ENCODE assay signal across 1 cellular context in the genomic region with DNA sequence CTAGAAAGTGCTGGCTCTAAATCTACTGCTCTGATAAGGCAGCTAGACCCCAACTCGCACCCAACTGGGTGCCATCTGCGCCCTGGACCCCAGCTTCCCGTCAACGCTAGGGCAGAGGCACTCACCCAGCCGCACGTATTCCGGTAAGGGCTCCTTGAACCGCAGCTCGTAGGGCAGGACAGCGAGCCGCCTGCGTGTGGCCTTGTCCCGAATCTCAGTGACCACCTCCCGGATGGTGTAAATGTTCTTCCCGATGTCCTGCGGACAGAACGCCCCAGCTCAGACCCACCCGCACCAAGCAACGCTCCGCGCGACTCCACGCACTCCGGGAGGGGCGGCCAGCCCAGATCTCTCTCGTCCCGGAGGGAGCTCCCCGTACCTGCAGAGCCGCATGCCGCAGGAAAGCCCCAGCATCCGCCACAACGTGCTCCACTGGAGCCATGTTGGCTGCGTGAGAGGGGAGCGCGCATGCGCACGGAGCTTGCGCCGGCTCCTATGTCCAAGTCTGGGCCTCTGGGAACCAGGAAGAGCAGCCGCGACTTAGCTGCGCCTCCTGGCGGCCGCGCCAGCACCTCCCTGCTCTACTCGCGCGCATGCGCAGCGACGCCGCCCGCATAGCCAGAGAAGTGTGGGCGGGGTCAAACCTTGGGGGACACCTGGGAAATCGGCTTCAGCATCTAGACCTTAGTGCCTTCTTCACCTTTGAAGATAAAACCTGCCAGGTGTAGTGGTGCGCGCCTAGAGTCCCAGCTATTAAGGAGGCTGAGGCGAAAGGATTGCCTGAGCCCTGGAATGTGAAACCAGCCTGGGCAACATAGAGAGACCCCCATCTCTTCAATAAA.
TF ChIP-seq lines count a peak whose summit lies in the region.

TSS of gene NOB1 (minus strand) at position 458 of the 842 bp plus-strand sequence. CDS start at position 442, 16 bp downstream.

TF ChIP-seq in WTC11, 78 proteins besides CTCF, POLR2A, EP300 and RAD21 (continued from another document):
- TF ChIP-seq, protein P1, sequence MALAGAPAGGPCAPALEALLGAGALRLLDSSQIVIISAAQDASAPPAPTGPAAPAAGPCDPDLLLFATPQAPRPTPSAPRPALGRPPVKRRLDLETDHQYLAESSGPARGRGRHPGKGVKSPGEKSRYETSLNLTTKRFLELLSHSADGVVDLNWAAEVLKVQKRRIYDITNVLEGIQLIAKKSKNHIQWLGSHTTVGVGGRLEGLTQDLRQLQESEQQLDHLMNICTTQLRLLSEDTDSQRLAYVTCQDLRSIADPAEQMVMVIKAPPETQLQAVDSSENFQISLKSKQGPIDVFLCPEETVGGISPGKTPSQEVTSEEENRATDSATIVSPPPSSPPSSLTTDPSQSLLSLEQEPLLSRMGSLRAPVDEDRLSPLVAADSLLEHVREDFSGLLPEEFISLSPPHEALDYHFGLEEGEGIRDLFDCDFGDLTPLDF (CRISPR knock-in tag; IDR thresholded peaks at IDR 0.05), result no peak
- TF ChIP-seq, protein P2, sequence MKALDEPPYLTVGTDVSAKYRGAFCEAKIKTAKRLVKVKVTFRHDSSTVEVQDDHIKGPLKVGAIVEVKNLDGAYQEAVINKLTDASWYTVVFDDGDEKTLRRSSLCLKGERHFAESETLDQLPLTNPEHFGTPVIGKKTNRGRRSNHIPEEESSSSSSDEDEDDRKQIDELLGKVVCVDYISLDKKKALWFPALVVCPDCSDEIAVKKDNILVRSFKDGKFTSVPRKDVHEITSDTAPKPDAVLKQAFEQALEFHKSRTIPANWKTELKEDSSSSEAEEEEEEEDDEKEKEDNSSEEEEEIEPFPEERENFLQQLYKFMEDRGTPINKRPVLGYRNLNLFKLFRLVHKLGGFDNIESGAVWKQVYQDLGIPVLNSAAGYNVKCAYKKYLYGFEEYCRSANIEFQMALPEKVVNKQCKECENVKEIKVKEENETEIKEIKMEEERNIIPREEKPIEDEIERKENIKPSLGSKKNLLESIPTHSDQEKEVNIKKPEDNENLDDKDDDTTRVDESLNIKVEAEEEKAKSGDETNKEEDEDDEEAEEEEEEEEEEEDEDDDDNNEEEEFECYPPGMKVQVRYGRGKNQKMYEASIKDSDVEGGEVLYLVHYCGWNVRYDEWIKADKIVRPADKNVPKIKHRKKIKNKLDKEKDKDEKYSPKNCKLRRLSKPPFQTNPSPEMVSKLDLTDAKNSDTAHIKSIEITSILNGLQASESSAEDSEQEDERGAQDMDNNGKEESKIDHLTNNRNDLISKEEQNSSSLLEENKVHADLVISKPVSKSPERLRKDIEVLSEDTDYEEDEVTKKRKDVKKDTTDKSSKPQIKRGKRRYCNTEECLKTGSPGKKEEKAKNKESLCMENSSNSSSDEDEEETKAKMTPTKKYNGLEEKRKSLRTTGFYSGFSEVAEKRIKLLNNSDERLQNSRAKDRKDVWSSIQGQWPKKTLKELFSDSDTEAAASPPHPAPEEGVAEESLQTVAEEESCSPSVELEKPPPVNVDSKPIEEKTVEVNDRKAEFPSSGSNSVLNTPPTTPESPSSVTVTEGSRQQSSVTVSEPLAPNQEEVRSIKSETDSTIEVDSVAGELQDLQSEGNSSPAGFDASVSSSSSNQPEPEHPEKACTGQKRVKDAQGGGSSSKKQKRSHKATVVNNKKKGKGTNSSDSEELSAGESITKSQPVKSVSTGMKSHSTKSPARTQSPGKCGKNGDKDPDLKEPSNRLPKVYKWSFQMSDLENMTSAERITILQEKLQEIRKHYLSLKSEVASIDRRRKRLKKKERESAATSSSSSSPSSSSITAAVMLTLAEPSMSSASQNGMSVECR (CRISPR knock-in tag; IDR thresholded peaks at IDR 0.05; ENCODE audit: borderline replicate concordance), result peak; percentile 96
- TF ChIP-seq, protein P3, sequence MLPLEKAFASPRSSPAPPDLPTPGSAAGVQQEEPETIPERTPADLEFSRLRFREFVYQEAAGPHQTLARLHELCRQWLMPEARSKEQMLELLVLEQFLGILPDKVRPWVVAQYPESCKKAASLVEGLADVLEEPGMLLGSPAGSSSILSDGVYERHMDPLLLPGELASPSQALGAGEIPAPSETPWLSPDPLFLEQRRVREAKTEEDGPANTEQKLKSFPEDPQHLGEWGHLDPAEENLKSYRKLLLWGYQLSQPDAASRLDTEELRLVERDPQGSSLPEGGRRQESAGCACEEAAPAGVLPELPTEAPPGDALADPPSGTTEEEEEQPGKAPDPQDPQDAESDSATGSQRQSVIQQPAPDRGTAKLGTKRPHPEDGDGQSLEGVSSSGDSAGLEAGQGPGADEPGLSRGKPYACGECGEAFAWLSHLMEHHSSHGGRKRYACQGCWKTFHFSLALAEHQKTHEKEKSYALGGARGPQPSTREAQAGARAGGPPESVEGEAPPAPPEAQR (CRISPR knock-in tag; IDR thresholded peaks at IDR 0.05), result no peak
- TF ChIP-seq FOXK1 (CRISPR knock-in tag; IDR thresholded peaks at IDR 0.05), result peak; percentile 71; the same call in 1 of the 2 replicates
- TF ChIP-seq, protein P4, sequence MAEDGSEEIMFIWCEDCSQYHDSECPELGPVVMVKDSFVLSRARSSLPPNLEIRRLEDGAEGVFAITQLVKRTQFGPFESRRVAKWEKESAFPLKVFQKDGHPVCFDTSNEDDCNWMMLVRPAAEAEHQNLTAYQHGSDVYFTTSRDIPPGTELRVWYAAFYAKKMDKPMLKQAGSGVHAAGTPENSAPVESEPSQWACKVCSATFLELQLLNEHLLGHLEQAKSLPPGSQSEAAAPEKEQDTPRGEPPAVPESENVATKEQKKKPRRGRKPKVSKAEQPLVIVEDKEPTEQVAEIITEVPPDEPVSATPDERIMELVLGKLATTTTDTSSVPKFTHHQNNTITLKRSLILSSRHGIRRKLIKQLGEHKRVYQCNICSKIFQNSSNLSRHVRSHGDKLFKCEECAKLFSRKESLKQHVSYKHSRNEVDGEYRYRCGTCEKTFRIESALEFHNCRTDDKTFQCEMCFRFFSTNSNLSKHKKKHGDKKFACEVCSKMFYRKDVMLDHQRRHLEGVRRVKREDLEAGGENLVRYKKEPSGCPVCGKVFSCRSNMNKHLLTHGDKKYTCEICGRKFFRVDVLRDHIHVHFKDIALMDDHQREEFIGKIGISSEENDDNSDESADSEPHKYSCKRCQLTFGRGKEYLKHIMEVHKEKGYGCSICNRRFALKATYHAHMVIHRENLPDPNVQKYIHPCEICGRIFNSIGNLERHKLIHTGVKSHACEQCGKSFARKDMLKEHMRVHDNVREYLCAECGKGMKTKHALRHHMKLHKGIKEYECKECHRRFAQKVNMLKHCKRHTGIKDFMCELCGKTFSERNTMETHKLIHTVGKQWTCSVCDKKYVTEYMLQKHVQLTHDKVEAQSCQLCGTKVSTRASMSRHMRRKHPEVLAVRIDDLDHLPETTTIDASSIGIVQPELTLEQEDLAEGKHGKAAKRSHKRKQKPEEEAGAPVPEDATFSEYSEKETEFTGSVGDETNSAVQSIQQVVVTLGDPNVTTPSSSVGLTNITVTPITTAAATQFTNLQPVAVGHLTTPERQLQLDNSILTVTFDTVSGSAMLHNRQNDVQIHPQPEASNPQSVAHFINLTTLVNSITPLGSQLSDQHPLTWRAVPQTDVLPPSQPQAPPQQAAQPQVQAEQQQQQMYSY (CRISPR knock-in tag; IDR thresholded peaks at IDR 0.05), result no peak
- TF ChIP-seq, protein P5, sequence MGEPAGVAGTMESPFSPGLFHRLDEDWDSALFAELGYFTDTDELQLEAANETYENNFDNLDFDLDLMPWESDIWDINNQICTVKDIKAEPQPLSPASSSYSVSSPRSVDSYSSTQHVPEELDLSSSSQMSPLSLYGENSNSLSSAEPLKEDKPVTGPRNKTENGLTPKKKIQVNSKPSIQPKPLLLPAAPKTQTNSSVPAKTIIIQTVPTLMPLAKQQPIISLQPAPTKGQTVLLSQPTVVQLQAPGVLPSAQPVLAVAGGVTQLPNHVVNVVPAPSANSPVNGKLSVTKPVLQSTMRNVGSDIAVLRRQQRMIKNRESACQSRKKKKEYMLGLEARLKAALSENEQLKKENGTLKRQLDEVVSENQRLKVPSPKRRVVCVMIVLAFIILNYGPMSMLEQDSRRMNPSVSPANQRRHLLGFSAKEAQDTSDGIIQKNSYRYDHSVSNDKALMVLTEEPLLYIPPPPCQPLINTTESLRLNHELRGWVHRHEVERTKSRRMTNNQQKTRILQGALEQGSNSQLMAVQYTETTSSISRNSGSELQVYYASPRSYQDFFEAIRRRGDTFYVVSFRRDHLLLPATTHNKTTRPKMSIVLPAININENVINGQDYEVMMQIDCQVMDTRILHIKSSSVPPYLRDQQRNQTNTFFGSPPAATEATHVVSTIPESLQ (CRISPR knock-in tag; IDR thresholded peaks at IDR 0.05), result no peak
- no peak for TF ChIP-seq NFE2L1 (CRISPR knock-in tag; IDR thresholded peaks at IDR 0.05)
- TF ChIP-seq, protein P6, sequence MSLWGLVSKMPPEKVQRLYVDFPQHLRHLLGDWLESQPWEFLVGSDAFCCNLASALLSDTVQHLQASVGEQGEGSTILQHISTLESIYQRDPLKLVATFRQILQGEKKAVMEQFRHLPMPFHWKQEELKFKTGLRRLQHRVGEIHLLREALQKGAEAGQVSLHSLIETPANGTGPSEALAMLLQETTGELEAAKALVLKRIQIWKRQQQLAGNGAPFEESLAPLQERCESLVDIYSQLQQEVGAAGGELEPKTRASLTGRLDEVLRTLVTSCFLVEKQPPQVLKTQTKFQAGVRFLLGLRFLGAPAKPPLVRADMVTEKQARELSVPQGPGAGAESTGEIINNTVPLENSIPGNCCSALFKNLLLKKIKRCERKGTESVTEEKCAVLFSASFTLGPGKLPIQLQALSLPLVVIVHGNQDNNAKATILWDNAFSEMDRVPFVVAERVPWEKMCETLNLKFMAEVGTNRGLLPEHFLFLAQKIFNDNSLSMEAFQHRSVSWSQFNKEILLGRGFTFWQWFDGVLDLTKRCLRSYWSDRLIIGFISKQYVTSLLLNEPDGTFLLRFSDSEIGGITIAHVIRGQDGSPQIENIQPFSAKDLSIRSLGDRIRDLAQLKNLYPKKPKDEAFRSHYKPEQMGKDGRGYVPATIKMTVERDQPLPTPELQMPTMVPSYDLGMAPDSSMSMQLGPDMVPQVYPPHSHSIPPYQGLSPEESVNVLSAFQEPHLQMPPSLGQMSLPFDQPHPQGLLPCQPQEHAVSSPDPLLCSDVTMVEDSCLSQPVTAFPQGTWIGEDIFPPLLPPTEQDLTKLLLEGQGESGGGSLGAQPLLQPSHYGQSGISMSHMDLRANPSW (CRISPR knock-in tag; conservative IDR thresholded peaks at IDR 0.05; ENCODE audit: low read depth), result no peak
- TF ChIP-seq, protein P7, sequence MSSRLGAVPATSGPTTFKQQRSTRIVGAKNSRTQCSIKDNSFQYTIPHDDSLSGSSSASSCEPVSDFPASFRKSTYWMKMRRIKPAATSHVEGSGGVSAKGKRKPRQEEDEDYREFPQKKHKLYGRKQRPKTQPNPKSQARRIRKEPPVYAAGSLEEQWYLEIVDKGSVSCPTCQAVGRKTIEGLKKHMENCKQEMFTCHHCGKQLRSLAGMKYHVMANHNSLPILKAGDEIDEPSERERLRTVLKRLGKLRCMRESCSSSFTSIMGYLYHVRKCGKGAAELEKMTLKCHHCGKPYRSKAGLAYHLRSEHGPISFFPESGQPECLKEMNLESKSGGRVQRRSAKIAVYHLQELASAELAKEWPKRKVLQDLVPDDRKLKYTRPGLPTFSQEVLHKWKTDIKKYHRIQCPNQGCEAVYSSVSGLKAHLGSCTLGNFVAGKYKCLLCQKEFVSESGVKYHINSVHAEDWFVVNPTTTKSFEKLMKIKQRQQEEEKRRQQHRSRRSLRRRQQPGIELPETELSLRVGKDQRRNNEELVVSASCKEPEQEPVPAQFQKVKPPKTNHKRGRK (CRISPR knock-in tag; IDR thresholded peaks at IDR 0.05; ENCODE audit: borderline replicate concordance), result no peak
- TF ChIP-seq MXD4 (CRISPR knock-in tag; IDR thresholded peaks at IDR 0.05; ENCODE audit: borderline replicate concordance), result no peak
- TF ChIP-seq ZNF416 (CRISPR knock-in tag; IDR thresholded peaks at IDR 0.05), result no peak
- peak; percentile 84; the same call in 1 of the 2 replicates for TF ChIP-seq FOXP1 (CRISPR knock-in tag; IDR thresholded peaks at IDR 0.05; ENCODE audit: borderline replicate concordance)
- TF ChIP-seq, protein P8, sequence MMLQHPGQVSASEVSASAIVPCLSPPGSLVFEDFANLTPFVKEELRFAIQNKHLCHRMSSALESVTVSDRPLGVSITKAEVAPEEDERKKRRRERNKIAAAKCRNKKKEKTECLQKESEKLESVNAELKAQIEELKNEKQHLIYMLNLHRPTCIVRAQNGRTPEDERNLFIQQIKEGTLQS (CRISPR knock-in tag; conservative IDR thresholded peaks at IDR 0.05), result no peak
- TF ChIP-seq ETV6 (CRISPR knock-in tag; IDR thresholded peaks at IDR 0.05), result 0 out of 2 replicates have a peak, but pooled peaks have one; percentile 67
